Comparison of ENCODE assay signal across 8 cellular contexts in the genomic region with DNA sequence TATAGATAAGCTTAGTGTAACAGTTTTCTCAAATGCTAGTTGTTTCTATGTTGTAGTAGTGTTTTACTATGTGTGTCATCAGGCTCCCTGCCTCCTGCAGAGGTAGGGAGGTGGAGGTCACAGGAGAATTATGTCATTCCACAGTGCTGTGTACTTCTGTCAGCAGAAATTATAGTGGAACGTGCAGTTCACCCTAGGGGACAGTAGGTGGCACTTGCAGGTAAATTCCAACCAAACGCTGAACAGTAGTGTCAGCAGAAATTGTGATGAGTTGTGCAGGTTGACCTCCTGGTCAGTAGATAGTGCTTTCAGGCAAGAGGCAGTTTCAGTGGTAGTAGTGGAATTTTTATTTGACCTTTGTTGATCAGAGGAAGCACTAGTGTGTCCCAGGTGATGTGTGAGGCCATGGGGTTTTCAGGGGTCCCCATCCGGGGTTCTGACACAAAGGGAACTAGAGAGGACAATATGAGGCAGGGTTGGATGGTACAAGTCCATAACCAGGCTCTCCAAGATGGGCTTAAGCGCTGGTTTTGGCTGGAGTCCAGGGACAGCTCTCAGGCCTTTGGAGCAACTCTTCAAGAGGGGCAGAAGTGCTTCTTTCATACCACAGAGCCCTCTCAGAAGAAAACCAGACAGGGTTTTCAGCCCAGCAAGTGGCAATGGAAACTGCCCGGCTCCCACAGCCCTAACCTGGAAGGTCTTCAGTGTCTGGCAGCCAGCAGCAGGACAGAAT.
A peak's percentile ranks its signal among the peaks of the same experiment; 100 is the strongest.
DNase-seq lines count a peak whose midpoint lies in the region; ATAC-seq lines count a peak whose summit lies in the region.

No MANE protein-coding gene starts in this region.

- DNase-seq in GDM1 (lab: John Stamatoyannopoulos, UW), result peak; percentile 16
- peak; percentile 62 for DNase-seq in NCI-H460 (ENCODE audit: extremely low read depth, low read depth)
- peak; percentile 68 for DNase-seq in amniotic epithelial cell (ENCODE audit: low read depth)
- peak; percentile 76 for DNase-seq in iris pigment epithelial cell (ENCODE audit: low read depth)
- peak; percentile 15 to 20 for DNase-seq in stimulated activated naive CD8-positive, alpha-beta T cell treated with anti-CD3 and anti-CD28 coated beads, Interleukin-15, amount 100 ng/mL, for 72 hours
- DNase-seq in GM19240 (ENCODE audit: insufficient read length, low spot score), result no peak

- no peak overlapping the region for H3K27ac Mint-ChIP-seq in stimulated activated naive CD8-positive, alpha-beta T cell treated with anti-CD3 and anti-CD28 coated beads, Interleukin-15, amount 100 ng/mL, for 72 hours

- H3K27me3 Mint-ChIP-seq in stimulated activated naive CD8-positive, alpha-beta T cell treated with anti-CD3 and anti-CD28 coated beads, Interleukin-15, amount 100 ng/mL, for 72 hours, result no peaks in the 10 kb centered on the region

- peak; percentile 99 for ATAC-seq in GM21360 (IDR thresholded peaks at IDR 0.05; ENCODE audit: unreplicated experiment)
- ATAC-seq in HG03439 (IDR thresholded peaks at IDR 0.05; ENCODE audit: unreplicated experiment), result peak; percentile 98
- ATAC-seq in stimulated activated naive CD8-positive, alpha-beta T cell treated with anti-CD3 and anti-CD28 coated beads, Interleukin-15, amount 100 ng/mL, for 72 hours, result peak; percentile 76

- H3K4me3 Mint-ChIP-seq in stimulated activated naive CD8-positive, alpha-beta T cell treated with anti-CD3 and anti-CD28 coated beads, Interleukin-15, amount 100 ng/mL, for 72 hours, result no peak overlapping the region

- H3K9me3 Mint-ChIP-seq in stimulated activated naive CD8-positive, alpha-beta T cell treated with anti-CD3 and anti-CD28 coated beads, Interleukin-15, amount 100 ng/mL, for 72 hours, result no peaks in the 10 kb centered on the region

- no peaks in the 10 kb centered on the region for H3K4me1 Mint-ChIP-seq in stimulated activated naive CD8-positive, alpha-beta T cell treated with anti-CD3 and anti-CD28 coated beads, Interleukin-15, amount 100 ng/mL, for 72 hours
